ENCODE assay signal across 1 cellular context in genomic region chr19:5090780-5091575, GRCh38.
TF ChIP-seq lines count a peak whose summit lies in the region.

No MANE protein-coding gene starts in this region.

TF ChIP-seq in K562, 482 proteins besides CTCF, POLR2A, EP300 and RAD21 (continued from another document and continues in another):
- no peak for TF ChIP-seq ZNF280A (IDR thresholded peaks at IDR 0.05; ENCODE audit: low read depth, partially characterized antibody)
- 0 out of 2 replicates have a peak, but pooled peaks have one; percentile 44 for TF ChIP-seq CLOCK (CRISPR knock-in tag; IDR thresholded peaks at IDR 0.05; ENCODE audit: borderline replicate concordance)
- peak; percentile 73 for TF ChIP-seq SOX6 (IDR thresholded peaks at IDR 0.05)
- no peak for TF ChIP-seq NCOA6 (IDR thresholded peaks at IDR 0.05)
- TF ChIP-seq RFX7 (CRISPR knock-in tag; IDR thresholded peaks at IDR 0.05): no peak
- TF ChIP-seq ZBTB5 (IDR thresholded peaks at IDR 0.05): no peak
- TF ChIP-seq CBX1 (IDR thresholded peaks at IDR 0.05; ENCODE audit: low read depth): peak; percentile 85
- TF ChIP-seq ZBTB11 (CRISPR knock-in tag; IDR thresholded peaks at IDR 0.05): peak in 1 of 3 experiments; percentile 23; a peak in 1 of 6 replicates
- TF ChIP-seq ZNF551 (CRISPR knock-in tag; IDR thresholded peaks at IDR 0.05): no peak
- no peak for TF ChIP-seq FOXK2 (conservative IDR thresholded peaks at IDR 0.05 in 1 of 2, IDR thresholded peaks at IDR 0.05 in 1 of 2; ENCODE audit: low read depth in 2 of 2)
- TF ChIP-seq GTF2A2 (tag; IDR thresholded peaks at IDR 0.05): no peak
- no peak for TF ChIP-seq HMG20B (CRISPR knock-in tag; IDR thresholded peaks at IDR 0.05)
- no peak for TF ChIP-seq NUFIP1 (IDR thresholded peaks at IDR 0.05; ENCODE audit: partially characterized antibody)
- TF ChIP-seq ZNF398 (CRISPR knock-in tag; IDR thresholded peaks at IDR 0.05): no peak
- TF ChIP-seq SRSF7 (optimal IDR thresholded peaks at IDR 0.05; ENCODE audit: low read depth, low read length): no peak
- no peak for TF ChIP-seq ZNF696 (CRISPR knock-in tag; conservative IDR thresholded peaks at IDR 0.05)
- TF ChIP-seq GABPB2 (CRISPR knock-in tag; conservative IDR thresholded peaks at IDR 0.05): no peak
- peak; percentile 99 for TF ChIP-seq MYC (IDR thresholded peaks at IDR 0.05; ENCODE audit: low read depth, low read length)
- peak; percentile 91 for TF ChIP-seq MYC (CRISPR knock-in tag; IDR thresholded peaks at IDR 0.05; ENCODE audit: borderline replicate concordance, low read depth)
- TF ChIP-seq LARP7 (IDR thresholded peaks at IDR 0.05): no peak
- TF ChIP-seq ZNF318 (IDR thresholded peaks at IDR 0.05; ENCODE audit: borderline replicate concordance in 1 of 2, low read depth in 1 of 2): no peak
- TF ChIP-seq NFXL1 (CRISPR knock-in tag; IDR thresholded peaks at IDR 0.05): peak; percentile 7; the same call in 1 of the 2 replicates
- no peak for TF ChIP-seq KLF6 (CRISPR knock-in tag; IDR thresholded peaks at IDR 0.05; ENCODE audit: borderline replicate concordance)
- TF ChIP-seq SP2 (IDR thresholded peaks at IDR 0.05; ENCODE audit: extremely low read depth, low read depth, low read length, poor library complexity, severe bottlenecking): no peak
- TF ChIP-seq ZFP30 (CRISPR knock-in tag; IDR thresholded peaks at IDR 0.05; ENCODE audit: borderline replicate concordance): no peak
- no peak for TF ChIP-seq TCF7 (IDR thresholded peaks at IDR 0.05; ENCODE audit: borderline replicate concordance)
- TF ChIP-seq RBM39 (optimal IDR thresholded peaks at IDR 0.05; ENCODE audit: low read depth, low read length): no peak
- TF ChIP-seq ZEB2 (IDR thresholded peaks at IDR 0.05): 0 out of 2 replicates have a peak, but pooled peaks have one; percentile 36
- peak in 1 of 2 experiments; percentile 53; a peak in 1 of 4 replicates for TF ChIP-seq RCOR1 (IDR thresholded peaks at IDR 0.05; ENCODE audit: borderline replicate concordance in 1 of 2, low read depth in 2 of 2, low read length in 2 of 2)
- TF ChIP-seq ELK1 (CRISPR knock-in tag; IDR thresholded peaks at IDR 0.05): no peak
- TF ChIP-seq CHD4 (IDR thresholded peaks at IDR 0.05; ENCODE audit: insufficient read depth, insufficient replicate concordance, low read depth, low read length, poor library complexity, severe bottlenecking): peak; percentile 47
- no peak for TF ChIP-seq PRPF4 (IDR thresholded peaks at IDR 0.05; ENCODE audit: insufficient read depth, low read depth, low read length, poor library complexity, severe bottlenecking)
- TF ChIP-seq TCFL5 (CRISPR knock-in tag; conservative IDR thresholded peaks at IDR 0.05): no peak
- TF ChIP-seq CCNT2 (IDR thresholded peaks at IDR 0.05; ENCODE audit: borderline replicate concordance, extremely low read depth, insufficient read length, low read depth, low read length): peak; percentile 69
- peak; percentile 54; the same call in 1 of the 2 replicates for TF ChIP-seq CREB3L1 (IDR thresholded peaks at IDR 0.05; ENCODE audit: borderline replicate concordance, low read depth)
